ENCODE assay signal across 24 cellular contexts in the genomic region with DNA sequence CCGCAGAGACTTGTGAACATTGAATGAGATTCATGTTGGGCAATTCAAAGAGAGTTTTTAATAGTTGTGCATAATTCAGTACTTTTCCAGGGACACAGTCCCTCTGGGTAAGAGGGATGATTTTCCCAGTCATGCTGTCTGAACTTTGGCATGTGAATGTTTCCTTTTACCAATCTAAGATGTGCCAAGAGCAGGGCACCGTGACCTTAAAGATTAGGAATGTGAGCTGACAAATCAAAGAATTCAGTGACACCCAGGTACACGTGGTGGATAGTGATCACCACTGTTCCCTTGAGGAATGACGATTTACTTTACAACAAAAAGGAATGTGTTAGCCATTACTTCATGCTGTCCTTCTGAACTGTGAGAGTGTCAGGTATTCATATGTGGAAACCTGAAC.
A peak's percentile ranks its signal among the peaks of the same experiment; 100 is the strongest.
DNase-seq lines count a peak whose midpoint lies in the region; ATAC-seq, FAIRE-seq and TF ChIP-seq lines count a peak whose summit lies in the region.
"Had no signal": no experiment of that assay in that cellular context is flagged by ENCODE, and none has a peak within 500 bp of the region (broad histone marks: within the 10 kb centered on the region; RNA-seq: fewer than 3 reads in every experiment).

No MANE protein-coding gene starts in this region.

- no peak for FAIRE-seq in small intestine (lab: Jason Lieb, UNC)
- FAIRE-seq: endometrium had no signal

- H3K4me3 ChIP-seq in left lung (no peak overlapping the region), small intestine (ENCODE audit: low read depth in 1 of 2, low read length in 2 of 2) (no peak overlapping the region)
- H3K4me3 ChIP-seq: HAP-1, neural progenitor cell, SK-N-MC had no signal

- H3K9me3 ChIP-seq in left lung (peaks cover 0 to 6% of the 10 kb centered on the region in 2 donors), small intestine (ENCODE audit: control insufficient read depth, low read depth) (no peaks in the 10 kb centered on the region)
- H3K9me3 ChIP-seq: HAP-1 had no signal

- intact Hi-C loops in left lung (cut with DNase I): no loop called here
- intact Hi-C loops in activated T-helper 1 cell treated with anti-CD3 and anti-CD28 coated beads, Interleukin-12 subunit alpha, Interleukin-12 subunit beta, Interleukin-2, Interleukin-4 antibody, amounts not matched to agents 30 ng/mL and 10 ng/mL and 1 ng/mL, durations not matched to agents 14 hours and 24 hours and 36 hours (cut with micrococcal nuclease): no loop called here

- no peaks in the 10 kb centered on the region for H3K36me3 ChIP-seq in left lung
- H3K36me3 ChIP-seq in small intestine (ENCODE audit: control insufficient read depth in 2 of 2, insufficient read depth in 2 of 2, low read length in 2 of 2): no peaks in the 10 kb centered on the region
- H3K36me3 ChIP-seq: brain microvascular endothelial cell, HAP-1, neural progenitor cell had no signal

- no peak overlapping the region for H3K4me3 Mint-ChIP-seq in activated CD4-positive, alpha-beta memory T cell treated with anti-CD3 and anti-CD28 coated beads, Interleukin-2, amount 10 ng/mL, durations not matched to agents 7 days and 5 days
- H3K4me3 Mint-ChIP-seq in activated T-helper 1 cell treated with anti-CD3 and anti-CD28 coated beads, Interleukin-12 subunit alpha, Interleukin-12 subunit beta, Interleukin-2, Interleukin-4 antibody, amounts not matched to agents 30 ng/mL and 10 ng/mL and 1 ng/mL, durations not matched to agents 14 hours and 24 hours and 36 hours: no peak overlapping the region
- H3K4me3 Mint-ChIP-seq: activated naive CD8-positive, alpha-beta T cell treated with anti-CD3 and anti-CD28 coated beads, Interleukin-2, amount 10 ng/mL, durations not matched to agents 7 days and 5 days; B cell; neural progenitor cell had no signal

- H3K9me3 Mint-ChIP-seq in activated CD4-positive, alpha-beta memory T cell treated with anti-CD3 and anti-CD28 coated beads, Interleukin-2, amount 10 ng/mL, durations not matched to agents 7 days and 5 days: no peaks in the 10 kb centered on the region
- peaks cover 5% of the 10 kb centered on the region for H3K9me3 Mint-ChIP-seq in activated T-helper 1 cell treated with anti-CD3 and anti-CD28 coated beads, Interleukin-12 subunit alpha, Interleukin-12 subunit beta, Interleukin-2, Interleukin-4 antibody, amounts not matched to agents 30 ng/mL and 10 ng/mL and 1 ng/mL, durations not matched to agents 14 hours and 24 hours and 36 hours
- H3K9me3 Mint-ChIP-seq: activated naive CD8-positive, alpha-beta T cell treated with anti-CD3 and anti-CD28 coated beads, Interleukin-2, amount 10 ng/mL, durations not matched to agents 7 days and 5 days had no signal

- CTCF ChIA-PET in activated CD4-positive, alpha-beta memory T cell treated with anti-CD3 and anti-CD28 coated beads, Interleukin-2, amount 10 ng/mL, durations not matched to agents 7 days and 5 days (lab: Charles Lee): no interaction called here

- ATAC-seq in foreskin keratinocyte (no peak), left lung (peak; percentile 6), GM18870 (IDR thresholded peaks at IDR 0.05; ENCODE audit: unreplicated experiment) (no peak), HG03159 (IDR thresholded peaks at IDR 0.05; ENCODE audit: unreplicated experiment) (no peak)
- ATAC-seq: Panc1 had no signal

- H3K27ac ChIP-seq in foreskin keratinocyte: no peak overlapping the region
- H3K27ac ChIP-seq in left lung: peak overlapping the region; percentile 6 to 47
- no peak overlapping the region for H3K27ac ChIP-seq in small intestine (ENCODE audit: low read depth in 1 of 2, low read length in 1 of 2)
- H3K27ac ChIP-seq: brain microvascular endothelial cell, neural progenitor cell, SK-N-MC had no signal

- H3K4me1 ChIP-seq in foreskin keratinocyte (no peaks in the 10 kb centered on the region), left lung (no peaks in the 10 kb centered on the region), small intestine (ENCODE audit: control insufficient read depth in 2 of 2, insufficient read depth in 1 of 2, low read depth in 1 of 2, low read length in 1 of 2) (no peaks in the 10 kb centered on the region)
- H3K4me1 ChIP-seq: HAP-1 had no signal

- 33 to 61% (median 40%) methylated on average over 4 of the region's 4 CpGs for WGBS in small intestine, 3 donors

- TF ChIP-seq CTCF in foreskin keratinocyte (conservative IDR thresholded peaks at IDR 0.05) (no peak), left lung (IDR thresholded peaks at IDR 0.05) (no peak)

- H3K27ac Mint-ChIP-seq in activated CD4-positive, alpha-beta memory T cell treated with anti-CD3 and anti-CD28 coated beads, Interleukin-2, amount 10 ng/mL, durations not matched to agents 7 days and 5 days: no peak overlapping the region
- no peak overlapping the region for H3K27ac Mint-ChIP-seq in activated T-helper 1 cell treated with anti-CD3 and anti-CD28 coated beads, Interleukin-12 subunit alpha, Interleukin-12 subunit beta, Interleukin-2, Interleukin-4 antibody, amounts not matched to agents 30 ng/mL and 10 ng/mL and 1 ng/mL, durations not matched to agents 14 hours and 24 hours and 36 hours
- H3K27ac Mint-ChIP-seq: activated naive CD8-positive, alpha-beta T cell treated with anti-CD3 and anti-CD28 coated beads, Interleukin-2, amount 10 ng/mL, durations not matched to agents 7 days and 5 days; B cell had no signal

- H3K4me1 Mint-ChIP-seq in activated CD4-positive, alpha-beta memory T cell treated with anti-CD3 and anti-CD28 coated beads, Interleukin-2, amount 10 ng/mL, durations not matched to agents 7 days and 5 days: no peaks in the 10 kb centered on the region
- H3K4me1 Mint-ChIP-seq in activated T-helper 1 cell treated with anti-CD3 and anti-CD28 coated beads, Interleukin-12 subunit alpha, Interleukin-12 subunit beta, Interleukin-2, Interleukin-4 antibody, amounts not matched to agents 30 ng/mL and 10 ng/mL and 1 ng/mL, durations not matched to agents 14 hours and 24 hours and 36 hours (ENCODE audit: low read depth): no peaks in the 10 kb centered on the region
- H3K4me1 Mint-ChIP-seq: activated naive CD8-positive, alpha-beta T cell treated with anti-CD3 and anti-CD28 coated beads, Interleukin-2, amount 10 ng/mL, durations not matched to agents 7 days and 5 days; B cell had no signal

- H3K27me3 ChIP-seq in foreskin keratinocyte: no peaks in the 10 kb centered on the region
- H3K27me3 ChIP-seq in left lung: no peaks in the 10 kb centered on the region
- H3K27me3 ChIP-seq in small intestine (ENCODE audit: control insufficient read depth in 2 of 2, insufficient read depth in 2 of 2, low read length in 2 of 2): no peaks in the 10 kb centered on the region
- H3K27me3 ChIP-seq: brain microvascular endothelial cell, neural progenitor cell had no signal

- in situ Hi-C loops in SK-MEL-5 (cut with HindIII; ENCODE audit: low pct_unique_long_range_greater_than_20kb, low sequenced_read_pairs): no loop called here

- H3K27me3 Mint-ChIP-seq in activated CD4-positive, alpha-beta memory T cell treated with anti-CD3 and anti-CD28 coated beads, Interleukin-2, amount 10 ng/mL, durations not matched to agents 7 days and 5 days: no peaks in the 10 kb centered on the region
- H3K27me3 Mint-ChIP-seq in activated T-helper 1 cell treated with anti-CD3 and anti-CD28 coated beads, Interleukin-12 subunit alpha, Interleukin-12 subunit beta, Interleukin-2, Interleukin-4 antibody, amounts not matched to agents 30 ng/mL and 10 ng/mL and 1 ng/mL, durations not matched to agents 14 hours and 24 hours and 36 hours (ENCODE audit: insufficient read depth): no peaks in the 10 kb centered on the region
- H3K27me3 Mint-ChIP-seq: activated naive CD8-positive, alpha-beta T cell treated with anti-CD3 and anti-CD28 coated beads, Interleukin-2, amount 10 ng/mL, durations not matched to agents 7 days and 5 days; B cell had no signal

- POLR2A ChIA-PET in activated CD4-positive, alpha-beta memory T cell treated with anti-CD3 and anti-CD28 coated beads, Interleukin-2, amount 10 ng/mL, durations not matched to agents 7 days and 5 days (lab: Charles Lee): no interaction called here

- no peaks in the 10 kb centered on the region for H3K36me3 Mint-ChIP-seq in activated CD4-positive, alpha-beta memory T cell treated with anti-CD3 and anti-CD28 coated beads, Interleukin-2, amount 10 ng/mL, durations not matched to agents 7 days and 5 days (ENCODE audit: low read depth)
- H3K36me3 Mint-ChIP-seq in activated T-helper 1 cell treated with anti-CD3 and anti-CD28 coated beads, Interleukin-12 subunit alpha, Interleukin-12 subunit beta, Interleukin-2, Interleukin-4 antibody, amounts not matched to agents 30 ng/mL and 10 ng/mL and 1 ng/mL, durations not matched to agents 14 hours and 24 hours and 36 hours (ENCODE audit: low read depth): no peaks in the 10 kb centered on the region
- H3K36me3 Mint-ChIP-seq: activated naive CD8-positive, alpha-beta T cell treated with anti-CD3 and anti-CD28 coated beads, Interleukin-2, amount 10 ng/mL, durations not matched to agents 7 days and 5 days; neural progenitor cell had no signal

- DNase-seq in SK-MEL-5 (ENCODE audit: low read depth, low spot score) (peak; percentile 13), foreskin keratinocyte (peak; percentile 2 to 26), left lung (no peak), small intestine (peak; percentile 40)
- no peak for DNase-seq in activated CD4-positive, alpha-beta memory T cell treated with anti-CD3 and anti-CD28 coated beads, Interleukin-2, amount 10 ng/mL, durations not matched to agents 7 days and 5 days
- DNase-seq in activated T-helper 1 cell treated with anti-CD3 and anti-CD28 coated beads, Interleukin-12 subunit alpha, Interleukin-12 subunit beta, Interleukin-2, Interleukin-4 antibody, amounts not matched to agents 30 ng/mL and 10 ng/mL and 1 ng/mL, durations not matched to agents 14 hours and 24 hours and 36 hours (ENCODE audit: low spot score): no peak
- DNase-seq: activated CD4-positive, CD25-positive, alpha-beta regulatory T cell; activated naive CD8-positive, alpha-beta T cell treated with anti-CD3 and anti-CD28 coated beads, Interleukin-2, amount 10 ng/mL, durations not matched to agents 7 days and 5 days; brain microvascular endothelial cell; cortex of kidney; hippocampal formation; islet precursor cell; NCI-H1417; NCI-H510A treated with DMSO at 0.1 percent for 48 hours; NK-92 treated with Interleukin-12 subunit alpha and Interleukin-12 subunit beta, amount 100 ng/mL, for 24 hours; stimulated activated CD8-positive, alpha-beta memory T cell treated with anti-CD3 and anti-CD28 coated beads, Interleukin-4, amount 100 ng/mL, for 48 hours had no signal

Comparison
In these comparisons a context has a peak if more than half of its experiments do, and no peak if none do; other contexts are left out.
1. DNase-seq: peak in SK-MEL-5 (single experiment), foreskin keratinocyte (2 of 2) and small intestine (single experiment); none in left lung (0 of 2), activated CD4-positive, alpha-beta memory T cell treated with anti-CD3 and anti-CD28 coated beads, Interleukin-2, amount 10 ng/mL, durations not matched to agents 7 days and 5 days (single experiment) and activated T-helper 1 cell treated with anti-CD3 and anti-CD28 coated beads, Interleukin-12 subunit alpha, Interleukin-12 subunit beta, Interleukin-2, Interleukin-4 antibody, amounts not matched to agents 30 ng/mL and 10 ng/mL and 1 ng/mL, durations not matched to agents 14 hours and 24 hours and 36 hours (single experiment).
2. H3K27ac ChIP-seq: peak in left lung (2 of 2); none in foreskin keratinocyte (single experiment) and small intestine (0 of 2).